8 cellular contexts compared by ENCODE assay signal in the genomic region with DNA sequence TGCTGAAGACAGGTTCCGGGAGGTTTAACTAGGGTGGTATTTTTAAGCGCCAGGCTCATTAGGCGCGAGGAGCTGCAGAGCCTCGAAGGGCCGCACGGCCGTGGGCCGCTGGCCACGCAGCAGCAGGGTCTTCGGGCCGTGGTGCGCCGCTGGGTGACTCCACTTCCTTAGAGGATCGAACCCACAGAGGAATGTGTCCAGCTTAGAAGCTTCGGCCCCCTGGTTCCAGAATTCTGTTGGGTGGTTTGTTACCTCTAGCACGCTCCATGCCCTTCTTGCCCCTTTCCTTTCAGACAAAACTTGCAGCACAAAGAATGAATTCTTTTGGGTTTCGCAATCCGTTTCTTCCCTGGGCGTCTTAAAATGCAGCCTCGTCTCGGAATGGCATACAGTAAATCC. TPM values are rescaled to one million over a fixed set of nuclear protein-coding genes. Genes with fewer than 3 reads are reported as not detected.
DNase-seq lines count a peak whose midpoint lies in the region; ATAC-seq and TF ChIP-seq lines count a peak whose summit lies in the region.

No MANE protein-coding gene starts in this region.

- peaks cover 48% of the 10 kb centered on the region for H3K36me3 Mint-ChIP-seq in Caco-2 (ENCODE audit: insufficient read depth, unreplicated experiment)
- H3K36me3 Mint-ChIP-seq in activated naive CD8-positive, alpha-beta T cell treated with anti-CD3 and anti-CD28 coated beads, Interleukin-2, amount 10 ng/mL, durations not matched to agents 7 days and 5 days: peaks cover 13% of the 10 kb centered on the region
- H3K36me3 Mint-ChIP-seq in progenitor cell of endocrine pancreas (ENCODE audit: insufficient read depth): peaks cover 11% of the 10 kb centered on the region

- H3K9me3 Mint-ChIP-seq in Caco-2 (ENCODE audit: unreplicated experiment) (no peaks in the 10 kb centered on the region), progenitor cell of endocrine pancreas (ENCODE audit: low read depth) (no peaks in the 10 kb centered on the region)
- H3K9me3 Mint-ChIP-seq in activated naive CD8-positive, alpha-beta T cell treated with anti-CD3 and anti-CD28 coated beads, Interleukin-2, amount 10 ng/mL, durations not matched to agents 7 days and 5 days: no peaks in the 10 kb centered on the region

- peak overlapping the region; percentile 95 for H3K27ac ChIP-seq in left ventricle myocardium inferior (replicated peaks)

- H3K4me3 Mint-ChIP-seq in Caco-2 (ENCODE audit: unreplicated experiment): peak overlapping the region; percentile 96
- H3K4me3 Mint-ChIP-seq in activated naive CD8-positive, alpha-beta T cell treated with anti-CD3 and anti-CD28 coated beads, Interleukin-2, amount 10 ng/mL, durations not matched to agents 7 days and 5 days: peak overlapping the region; percentile 97
- peak overlapping the region; percentile 90 for H3K4me3 Mint-ChIP-seq in progenitor cell of endocrine pancreas (ENCODE audit: low read depth)

- peak; percentile 11 for ATAC-seq in HG02852 (IDR thresholded peaks at IDR 0.05; ENCODE audit: unreplicated experiment)
- ATAC-seq in activated naive CD8-positive, alpha-beta T cell treated with anti-CD3 and anti-CD28 coated beads, Interleukin-2, amount 10 ng/mL, durations not matched to agents 7 days and 5 days (ENCODE audit: low read depth): no peak
- no peak for ATAC-seq in GM21423 (IDR thresholded peaks at IDR 0.05; ENCODE audit: unreplicated experiment)

- BruUV-seq in Caco-2 (replicated peaks; lab: Mats Ljungman, UMichigan): TSS peak; percentile 92

- no peak for DNase-seq in Caco-2
- no peak for DNase-seq in activated naive CD8-positive, alpha-beta T cell treated with anti-CD3 and anti-CD28 coated beads, Interleukin-2, amount 10 ng/mL, durations not matched to agents 7 days and 5 days
- peak; percentile 42 for DNase-seq in left ventricle myocardium inferior
- peak; percentile 18 for DNase-seq in progenitor cell of endocrine pancreas (ENCODE audit: low spot score, unreplicated experiment)
- no peak for DNase-seq in NCI-H1105 (lab: John Stamatoyannopoulos, UW)
- no peak for DNase-seq in NCI-H2029 (lab: John Stamatoyannopoulos, UW)

- H3K4me1 Mint-ChIP-seq in Caco-2 (ENCODE audit: low read depth, unreplicated experiment) (peaks cover 14% of the 10 kb centered on the region), progenitor cell of endocrine pancreas (ENCODE audit: low read depth) (peaks cover 23% of the 10 kb centered on the region)
- H3K4me1 Mint-ChIP-seq in activated naive CD8-positive, alpha-beta T cell treated with anti-CD3 and anti-CD28 coated beads, Interleukin-2, amount 10 ng/mL, durations not matched to agents 7 days and 5 days: peaks cover 30% of the 10 kb centered on the region

- H3K4me3 ChIP-seq in Caco-2 (ENCODE audit: low read depth, low read length): peak overlapping the region; percentile 96
- H3K4me3 ChIP-seq in left ventricle myocardium inferior: peak overlapping the region; percentile 91

- POLR2A ChIA-PET in Caco-2 (lab: Charles Lee): interaction anchor here (0.6 to 4.0 kb wide), 25 partner anchors 8 to 1489 kb away, joined by 3 to 51 read pairs (median 6); partner anchors contain the start of genes MRPL16, OSBP and STX3
- POLR2A ChIA-PET in activated naive CD8-positive, alpha-beta T cell treated with anti-CD3 and anti-CD28 coated beads, Interleukin-2, amount 10 ng/mL, durations not matched to agents 7 days and 5 days (lab: Charles Lee): interaction anchor here (0.6 to 2.7 kb wide), 18 partner anchors 12 to 159 kb away, joined by 3 to 37 read pairs (median 6); partner anchors contain the start of genes MRPL16, OR4D9, OSBP and STX3

- H3K9me3 ChIP-seq in Caco-2 (no peaks in the 10 kb centered on the region), left ventricle myocardium inferior (replicated peaks) (no peaks in the 10 kb centered on the region)

- intact Hi-C loops in Caco-2 (cut with micrococcal nuclease; ENCODE audit: unreplicated experiment) (loop anchor here (1.0 to 5.0 kb wide), 7 partner anchors 11 to 133 kb away; no protein-coding TSS in a partner anchor), left ventricle myocardium inferior (cut with micrococcal nuclease) (no loop called here)

- no peaks in the 10 kb centered on the region for H3K27me3 ChIP-seq in Caco-2 (replicated peaks; ENCODE audit: control insufficient read depth, insufficient read depth, low read length)
- H3K27me3 ChIP-seq in left ventricle myocardium inferior (ENCODE audit: low read depth): no peaks in the 10 kb centered on the region

- H3K27ac Mint-ChIP-seq in Caco-2 (ENCODE audit: unreplicated experiment) (peak overlapping the region; percentile 100), progenitor cell of endocrine pancreas (peak overlapping the region; percentile 100)
- H3K27ac Mint-ChIP-seq in activated naive CD8-positive, alpha-beta T cell treated with anti-CD3 and anti-CD28 coated beads, Interleukin-2, amount 10 ng/mL, durations not matched to agents 7 days and 5 days: peak overlapping the region; percentile 99

- H3K27me3 Mint-ChIP-seq in Caco-2 (ENCODE audit: insufficient read depth, unreplicated experiment): no peaks in the 10 kb centered on the region
- H3K27me3 Mint-ChIP-seq in activated naive CD8-positive, alpha-beta T cell treated with anti-CD3 and anti-CD28 coated beads, Interleukin-2, amount 10 ng/mL, durations not matched to agents 7 days and 5 days: no peaks in the 10 kb centered on the region
- no peaks in the 10 kb centered on the region for H3K27me3 Mint-ChIP-seq in progenitor cell of endocrine pancreas

- no peak for TF ChIP-seq CTCF in Caco-2 (IDR thresholded peaks at IDR 0.05; ENCODE audit: insufficient read depth in 1 of 2, low read depth in 1 of 2, low read length in 1 of 2, severe bottlenecking in 1 of 2, unreplicated experiment in 1 of 2)
- peak; percentile 20 for TF ChIP-seq CTCF in left ventricle myocardium inferior (IDR thresholded peaks at IDR 0.05; ENCODE audit: borderline replicate concordance)
- TF ChIP-seq CTCF in progenitor cell of endocrine pancreas (IDR thresholded peaks at IDR 0.05; ENCODE audit: unreplicated experiment): no peak

- H3K36me3 ChIP-seq in Caco-2 (ENCODE audit: control insufficient read depth, insufficient read depth, low read length) (no peaks in the 10 kb centered on the region), left ventricle myocardium inferior (peaks cover 23% of the 10 kb centered on the region)

- peaks cover 5% of the 10 kb centered on the region for H3K4me1 ChIP-seq in Caco-2
- peaks cover 42% of the 10 kb centered on the region for H3K4me1 ChIP-seq in left ventricle myocardium inferior

- CTCF ChIA-PET in Caco-2 (lab: Charles Lee): interaction anchor here (0.7 to 3.2 kb wide), 7 partner anchors 11 to 473 kb away, joined by 3 to 28 read pairs (median 7); partner anchors contain the start of genes MRPL16, OSBP and STX3

RNA-seq across cellular contexts. Expression of gene PATL1, which starts 0.8 kb away (rescaled TPM):
- 57.8 and 61.4 TPM in 2 replicates for total RNA-seq in Caco-2 (2022)
- total RNA-seq in activated naive CD8-positive, alpha-beta T cell treated with anti-CD3 and anti-CD28 coated beads, Interleukin-2, amount 10 ng/mL, durations not matched to agents 7 days and 5 days: 10 to 100 TPM; 52.9 to 54.1 TPM
- total RNA-seq in left ventricle myocardium inferior: 21.1 TPM
- 43.0 and 43.7 TPM in 2 replicates for total RNA-seq in progenitor cell of endocrine pancreas

RNA-seq across cellular contexts. Expression of gene OR10V1, which starts 44.0 kb away (rescaled TPM):
- total RNA-seq in Caco-2 (2022): not detected in 2 replicates
- total RNA-seq in activated naive CD8-positive, alpha-beta T cell treated with anti-CD3 and anti-CD28 coated beads, Interleukin-2, amount 10 ng/mL, durations not matched to agents 7 days and 5 days: not detected
- not detected for total RNA-seq in left ventricle myocardium inferior
- total RNA-seq in progenitor cell of endocrine pancreas: not detected in 2 replicates

RNA-seq across cellular contexts. Expression of gene OSBP, which starts 54.0 kb away (rescaled TPM):
- total RNA-seq in Caco-2 (2022) (64.5 and 67.5 TPM in 2 replicates), left ventricle myocardium inferior (30.0 TPM), progenitor cell of endocrine pancreas (42.7 and 46.1 TPM in 2 replicates)
- total RNA-seq in activated naive CD8-positive, alpha-beta T cell treated with anti-CD3 and anti-CD28 coated beads, Interleukin-2, amount 10 ng/mL, durations not matched to agents 7 days and 5 days: 10 to 100 TPM; 41.6 to 41.8 TPM

Comparison
In these comparisons a context has a peak if more than half of its experiments do, and no peak if none do; other contexts are left out.
1. DNase-seq: peak in left ventricle myocardium inferior (single experiment) and progenitor cell of endocrine pancreas (single experiment); none in Caco-2 (0 of 2), activated naive CD8-positive, alpha-beta T cell treated with anti-CD3 and anti-CD28 coated beads, Interleukin-2, amount 10 ng/mL, durations not matched to agents 7 days and 5 days (single experiment), NCI-H1105 (single experiment) and NCI-H2029 (single experiment).
2. Peak in every context shown above with its lines, with median percentiles within 50 percentile points of each other: H3K27ac Mint-ChIP-seq and H3K4me3 Mint-ChIP-seq.